Comparison of ENCODE assay signal across 21 cellular contexts in genomic region chr12:124424516-124424905, GRCh38.
DNase-seq lines count a peak whose midpoint lies in the region; ATAC-seq and TF ChIP-seq lines count a peak whose summit lies in the region.
"Had no signal": no experiment of that assay in that cellular context is flagged by ENCODE, and none has a peak within 500 bp of the region (broad histone marks: within the 10 kb centered on the region; RNA-seq: fewer than 3 reads in every experiment).

No MANE protein-coding gene starts in this region.

- 70% methylated on average over 3 of the region's 10 CpGs; no CpG with 5 or more reads in 1 of the 2 donors for WGBS in gastroesophageal sphincter (ENCODE audit: low coverage in 1 of 2), 2 donors
- WGBS in prostate gland: 94% methylated on average over 8 of the region's 10 CpGs

- H3K9ac ChIP-seq in Karpas-422 (ENCODE audit: low read length): no peak overlapping the region

- no peak overlapping the region for H3K4me2 ChIP-seq in Karpas-422 (ENCODE audit: low read depth, low read length, poor library complexity, severe bottlenecking)

- H3K27ac ChIP-seq in left ventricle myocardium inferior (replicated peaks) (peak overlapping the region; percentile 94), gastroesophageal sphincter (peak overlapping the region in 3 of 4 donors; percentile 87 to 95 (median 93)), prostate gland (peak overlapping the region; percentile 82 to 88), Karpas-422 (ENCODE audit: low read length) (no peak overlapping the region)
- no peak overlapping the region for H3K27ac ChIP-seq in effector memory CD4-positive, alpha-beta T cell (ENCODE audit: insufficient read depth, low read length, poor library complexity, severe bottlenecking)
- H3K27ac ChIP-seq: C4-2B, SK-N-MC had no signal

- H2AFZ ChIP-seq in Karpas-422 (ENCODE audit: low read length): no peak overlapping the region

- no peaks in the 10 kb centered on the region; the same call in 1 of the 2 replicates for H3K79me2 ChIP-seq in Karpas-422 (ENCODE audit: low read length)

- no peak overlapping the region for H3K4me3 ChIP-seq in left ventricle myocardium inferior
- H3K4me3 ChIP-seq in gastroesophageal sphincter: no peak overlapping the region
- H3K4me3 ChIP-seq in prostate gland: no peak overlapping the region
- no peak overlapping the region for H3K4me3 ChIP-seq in effector memory CD4-positive, alpha-beta T cell (ENCODE audit: insufficient read depth, low read depth, low read length, poor library complexity, severe bottlenecking)
- no peak overlapping the region for H3K4me3 ChIP-seq in Karpas-422 (ENCODE audit: low read length)
- H3K4me3 ChIP-seq: body of pancreas, SK-N-MC, spleen had no signal

- H3K27me3 ChIP-seq in left ventricle myocardium inferior (ENCODE audit: low read depth) (no peaks in the 10 kb centered on the region), gastroesophageal sphincter (no peaks in the 10 kb centered on the region), prostate gland (replicated peaks; ENCODE audit: insufficient read depth) (no peaks in the 10 kb centered on the region), Karpas-422 (ENCODE audit: low read length) (no peaks in the 10 kb centered on the region)
- H3K27me3 ChIP-seq in effector memory CD4-positive, alpha-beta T cell (replicated peaks; ENCODE audit: control insufficient read depth, insufficient read depth, low read length, poor library complexity, severe bottlenecking): no peaks in the 10 kb centered on the region
- H3K27me3 ChIP-seq: body of pancreas, spleen had no signal

- H3K4me1 ChIP-seq in left ventricle myocardium inferior (peaks cover 92% of the 10 kb centered on the region), gastroesophageal sphincter (peaks cover 4 to 88% (median 59%) of the 10 kb centered on the region in 3 donors), prostate gland (replicated peaks) (peaks cover 22% of the 10 kb centered on the region), Karpas-422 (ENCODE audit: low read length) (no peaks in the 10 kb centered on the region)
- H3K4me1 ChIP-seq in effector memory CD4-positive, alpha-beta T cell (ENCODE audit: control insufficient read depth, insufficient read depth, low read length, poor library complexity, severe bottlenecking): no peaks in the 10 kb centered on the region

- intact Hi-C loops in left ventricle myocardium inferior (cut with micrococcal nuclease) (no loop called here), Right ventricle myocardium inferior (cut with DNase I) (loop anchor here (5.0 kb wide), 2 partner anchors 37 to 57 kb away; no protein-coding TSS in a partner anchor), prostate gland (cut with DNase I) (no loop called here)

- 0 out of 2 replicates have a peak, but pooled peaks cover 4% of the 10 kb centered on the region for H4K20me1 ChIP-seq in Karpas-422 (ENCODE audit: insufficient read depth, low read depth, low read length)

- TF ChIP-seq CTCF in left ventricle myocardium inferior (IDR thresholded peaks at IDR 0.05; ENCODE audit: borderline replicate concordance) (no peak), gastroesophageal sphincter (IDR thresholded peaks at IDR 0.05) (no peak), prostate gland (IDR thresholded peaks at IDR 0.05) (no peak)

- H3K36me3 ChIP-seq in left ventricle myocardium inferior (peaks cover 41% of the 10 kb centered on the region), gastroesophageal sphincter (peaks cover 0 to 51% of the 10 kb centered on the region in 2 donors), prostate gland (peaks cover 0 to 17% of the 10 kb centered on the region in 2 donors), Karpas-422 (ENCODE audit: insufficient read depth, low read length) (no peaks in the 10 kb centered on the region)
- H3K36me3 ChIP-seq in effector memory CD4-positive, alpha-beta T cell (ENCODE audit: control insufficient read depth, insufficient read depth, low read length): peaks cover 69% of the 10 kb centered on the region

- TF ChIP-seq POLR2A in gastroesophageal sphincter (IDR thresholded peaks at IDR 0.05): no peak
- no peak for TF ChIP-seq POLR2A in prostate gland (IDR thresholded peaks at IDR 0.05)

- DNase-seq in left ventricle myocardium inferior (no peak), Right ventricle myocardium inferior (ENCODE audit: missing footprints) (no peak), prostate gland (ENCODE audit: low spot score) (no peak), RKO (ENCODE audit: low spot score) (no peak), Karpas-422 (no peak)
- DNase-seq in effector memory CD4-positive, alpha-beta T cell: no peak
- DNase-seq in activated effector memory CD4-positive, alpha-beta T cell treated with anti-CD3 and anti-CD28 coated beads, Interleukin-2, amount 50 U/mL, for 16 hours: no peak
- DNase-seq: activated CD8-positive, alpha-beta memory T cell treated with anti-CD3 and anti-CD28 coated beads, Interleukin-2, amount 50 U/mL, for 48 hours; body of pancreas; head of caudate nucleus; KG1; NCI-H2171; NCI-H524; spleen; stimulated activated CD4-positive, alpha-beta T cell treated with anti-CD3 and anti-CD28 coated beads, Interleukin-4, amount 100 ng/mL, for 24 hours had no signal

- H3K9me3 ChIP-seq in left ventricle myocardium inferior (replicated peaks) (no peaks in the 10 kb centered on the region), gastroesophageal sphincter (no peaks in the 10 kb centered on the region), prostate gland (no peaks in the 10 kb centered on the region), Karpas-422 (ENCODE audit: low read length) (no peaks in the 10 kb centered on the region)
- no peaks in the 10 kb centered on the region for H3K9me3 ChIP-seq in effector memory CD4-positive, alpha-beta T cell (ENCODE audit: control insufficient read depth, low read length)
- H3K9me3 ChIP-seq: body of pancreas, spleen had no signal

- no peak for ATAC-seq in Right ventricle myocardium inferior
- no peak for ATAC-seq in gastroesophageal sphincter
- ATAC-seq: body of pancreas; left lobe of liver; Panc1; stimulated activated naive CD8-positive, alpha-beta T cell treated with anti-CD3 and anti-CD28 coated beads, Interleukin-15, Interleukin-2, amounts not matched to agents 100 U/mL and 50 U/mL, for 24 hours had no signal

- H3K9me2 ChIP-seq in Karpas-422 (replicated peaks; ENCODE audit: insufficient read depth, low read length): no peaks in the 10 kb centered on the region

- no peak for TF ChIP-seq EP300 in gastroesophageal sphincter (IDR thresholded peaks at IDR 0.05)

Comparison
In these comparisons a context has a peak if more than half of its experiments do, and no peak if none do; other contexts are left out.
1. H3K27ac ChIP-seq: peak in left ventricle myocardium inferior (single experiment), gastroesophageal sphincter (3 of 4) and prostate gland (2 of 2); none in effector memory CD4-positive, alpha-beta T cell (single experiment) and Karpas-422 (single experiment).